ENCODE assay signal across 7 cellular contexts in genomic region chr1:27267153-27267552, GRCh38.
"Had no signal": no experiment of that assay in that cellular context is flagged by ENCODE, and none has a peak within 500 bp of the region (broad histone marks: within the 10 kb centered on the region; RNA-seq: fewer than 3 reads in every experiment).

No MANE protein-coding gene starts in this region.

- H3K27ac ChIP-seq: HL-60 had no signal

- FAIRE-seq: H1, H54, HepG2 had no signal

- H3K4me3 ChIP-seq: GM23338 had no signal

- DNase-seq: H9, HCEC 1CT had no signal

- ATAC-seq: GM23338, HepG2 had no signal
